1 cellular context compared by ENCODE assay signal in the genomic region with DNA sequence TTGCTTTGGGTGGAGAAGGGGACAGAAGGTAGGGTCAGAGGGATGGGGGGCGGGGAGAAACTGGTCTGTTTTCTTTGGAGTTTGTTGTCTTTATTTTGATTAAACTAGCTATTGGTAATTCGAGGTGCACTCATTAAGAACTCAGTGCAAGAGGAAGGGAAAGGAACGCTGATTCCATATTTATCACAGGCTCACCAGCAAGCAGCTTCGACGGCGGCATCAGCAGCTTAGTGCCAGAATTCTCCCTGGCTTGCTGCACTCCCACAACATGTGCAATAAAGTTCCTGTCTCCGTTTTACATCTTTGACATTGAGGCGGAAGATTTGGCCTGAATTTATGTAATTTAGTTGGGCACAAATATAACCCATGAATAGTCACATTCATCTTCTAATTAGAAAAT.
TF ChIP-seq lines count a peak whose summit lies in the region.

No MANE protein-coding gene starts in this region.

TF ChIP-seq in GM23338, 12 proteins besides CTCF, POLR2A, EP300 and RAD21:
- no peak for TF ChIP-seq ZNF462 (CRISPR knock-in tag; IDR thresholded peaks at IDR 0.05)
